10 cellular contexts compared by ENCODE assay signal in genomic region chr12:46390881-46391280, GRCh38. TPM values are rescaled to one million over a fixed set of nuclear protein-coding genes. Genes with fewer than 3 reads are reported as not detected.
DNase-seq lines count a peak whose midpoint lies in the region; ATAC-seq and TF ChIP-seq lines count a peak whose summit lies in the region.
"Had no signal": no experiment of that assay in that cellular context is flagged by ENCODE, and none has a peak within 500 bp of the region (broad histone marks: within the 10 kb centered on the region; RNA-seq: fewer than 3 reads in every experiment).

No MANE protein-coding gene starts in this region.

- H4K20me1 ChIP-seq in BLaER1: no peaks in the 10 kb centered on the region

- H3K4me3 ChIP-seq in BLaER1 (no peak overlapping the region), ascending aorta (no peak overlapping the region), muscle layer of duodenum (ENCODE audit: low read depth in 1 of 2, low read length in 2 of 2) (no peak overlapping the region)

- H3K27ac ChIP-seq in BLaER1: no peak overlapping the region
- peak overlapping the region; percentile 51 to 82 for H3K27ac ChIP-seq in ascending aorta
- peak overlapping the region; percentile 43 for H3K27ac ChIP-seq in muscle layer of duodenum (ENCODE audit: low read length)

- peak; percentile 20 for ATAC-seq in GM21717 (IDR thresholded peaks at IDR 0.05; ENCODE audit: unreplicated experiment)
- ATAC-seq in GM19455 (IDR thresholded peaks at IDR 0.05; ENCODE audit: unreplicated experiment): no peak
- no peak for ATAC-seq in GM19452 (IDR thresholded peaks at IDR 0.05; ENCODE audit: unreplicated experiment)

- peak overlapping the region; percentile 37 for H3K4me2 ChIP-seq in BLaER1

- no peak for DNase-seq in ascending aorta (ENCODE audit: low spot score in 2 of 2)
- DNase-seq in foreskin melanocyte: no peak
- no peak for DNase-seq in NCI-H1694 (lab: John Stamatoyannopoulos, UW)
- DNase-seq: activated CD4-positive, alpha-beta T cell treated with anti-CD3 and anti-CD28 coated beads for 48 hours; OCI-M1 had no signal

- H3K4me1 ChIP-seq in BLaER1 (peaks cover 62% of the 10 kb centered on the region), ascending aorta (peaks cover 9 to 38% of the 10 kb centered on the region in 2 donors), muscle layer of duodenum (ENCODE audit: control insufficient read depth in 1 of 2, insufficient read depth in 2 of 2, low read length in 2 of 2) (peaks cover 11 to 17% of the 10 kb centered on the region in 2 donors)

- intact Hi-C loops in ascending aorta (cut with DNase I): no loop called here

- H3K9me3 ChIP-seq in BLaER1 (peaks cover 7% of the 10 kb centered on the region), ascending aorta (no peaks in the 10 kb centered on the region), muscle layer of duodenum (ENCODE audit: control insufficient read depth in 1 of 2, low read length in 2 of 2) (no peaks in the 10 kb centered on the region)

- H3K36me3 ChIP-seq in BLaER1 (peaks cover 6% of the 10 kb centered on the region; the same call in 1 of the 2 replicates), ascending aorta (no peaks in the 10 kb centered on the region), muscle layer of duodenum (ENCODE audit: control insufficient read depth in 1 of 2, insufficient read depth in 2 of 2, low read length in 2 of 2) (no peaks in the 10 kb centered on the region)

- no peak overlapping the region for H3K9ac ChIP-seq in BLaER1

- no peak for TF ChIP-seq CTCF in ascending aorta (IDR thresholded peaks at IDR 0.05)

- no peaks in the 10 kb centered on the region for H3K27me3 ChIP-seq in BLaER1
- H3K27me3 ChIP-seq in ascending aorta: no peaks in the 10 kb centered on the region
- no peaks in the 10 kb centered on the region for H3K27me3 ChIP-seq in muscle layer of duodenum (ENCODE audit: low read depth, low read length)

RNA-seq across cellular contexts. Expression of gene SLC38A2, which starts 18.3 kb away (rescaled TPM):
- total RNA-seq in ascending aorta: 384 TPM
